ENCODE assay signal across 8 cellular contexts in the genomic region with DNA sequence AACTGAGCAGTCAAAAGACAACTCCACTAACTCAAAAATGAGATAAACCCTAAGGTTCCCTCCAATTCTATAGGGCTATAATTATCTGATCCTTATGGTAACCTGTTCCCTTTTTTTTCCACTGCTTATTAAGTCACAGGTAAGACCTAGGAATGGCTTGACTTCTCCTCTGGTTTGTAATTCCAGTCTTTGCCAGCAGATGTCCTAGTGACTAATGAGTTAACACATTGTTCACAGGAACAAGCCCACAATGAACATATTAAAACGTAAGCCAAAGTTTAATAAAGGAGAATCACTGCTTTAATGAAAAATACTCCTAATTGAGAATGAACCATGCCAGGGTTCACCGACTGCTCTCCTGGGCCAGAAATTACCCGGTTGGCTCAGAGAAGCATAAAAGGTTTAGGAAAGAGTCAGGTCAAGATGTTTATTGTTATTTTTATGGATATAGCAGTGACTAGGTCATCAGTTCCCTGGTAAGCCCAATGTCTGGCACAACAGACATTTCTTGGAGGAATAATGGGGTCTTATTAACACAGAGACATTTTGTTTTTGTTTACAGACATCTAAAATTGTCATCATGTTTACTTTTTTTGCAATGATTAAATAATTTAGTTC.
DNase-seq lines count a peak whose midpoint lies in the region; ATAC-seq, FAIRE-seq and TF ChIP-seq lines count a peak whose summit lies in the region.

No MANE protein-coding gene starts in this region.

- H3K36me3 Mint-ChIP-seq in CD4-positive, alpha-beta memory T cell, result no peaks in the 10 kb centered on the region

- H3K4me1 Mint-ChIP-seq in CD4-positive, alpha-beta memory T cell, result peaks cover 0 to 4% (median 3%) of the 10 kb centered on the region in 4 donors

- H3K4me1 ChIP-seq in CD4-positive, alpha-beta memory T cell (ENCODE audit: insufficient read depth, low read length), result no peaks in the 10 kb centered on the region
- H3K4me1 ChIP-seq in pancreas, result no peaks in the 10 kb centered on the region

- peak overlapping the region in 2 of 7 donors; percentile 75 to 85 for H3K27ac Mint-ChIP-seq in CD4-positive, alpha-beta memory T cell

- POLR2A ChIA-PET in CD4-positive, alpha-beta memory T cell (lab: Charles Lee; ENCODE audit: partially characterized antibody), result no interaction called here

- ATAC-seq in GM18517 (IDR thresholded peaks at IDR 0.05; ENCODE audit: unreplicated experiment), result peak; percentile 87
- peak; percentile 82 for ATAC-seq in HG03095 (IDR thresholded peaks at IDR 0.05; ENCODE audit: unreplicated experiment)
- ATAC-seq in pancreas, result peak; percentile 68 to 90 (median 90)

- no peak overlapping the region for H3K4me3 ChIP-seq in CD4-positive, alpha-beta memory T cell (ENCODE audit: low read length in 2 of 2)
- H3K4me3 ChIP-seq in fibroblast of the aortic adventitia (ENCODE audit: low read depth, low read length) (no peak overlapping the region), pancreas (no peak overlapping the region), MG63 (no peak overlapping the region)

- peaks cover 0 to 1% (median 0%) of the 10 kb centered on the region in 8 donors for H3K9me3 Mint-ChIP-seq in CD4-positive, alpha-beta memory T cell

- peak; percentile 40 to 62 (median 52) for DNase-seq in CD4-positive, alpha-beta memory T cell
- DNase-seq in NCI-H2227 treated with DMSO at 0.1 percent for 48 hours (lab: John Stamatoyannopoulos, UW) (peak; percentile 65), fibroblast of the aortic adventitia (ENCODE audit: low read depth) (peak; percentile 80), pancreas (peak in 3 of 6 donors; percentile 34 to 62 (median 38)), MG63 (no peak)
- DNase-seq in activated CD4-positive, alpha-beta T cell treated with anti-CD3 and anti-CD28 coated beads for 48 hours, result peak; percentile 45

- no peaks in the 10 kb centered on the region for H3K9me3 ChIP-seq in CD4-positive, alpha-beta memory T cell (ENCODE audit: control insufficient read depth in 1 of 2, low read length in 2 of 2)
- H3K9me3 ChIP-seq in pancreas, result no peaks in the 10 kb centered on the region
- no peaks in the 10 kb centered on the region for H3K9me3 ChIP-seq in MG63

- no peaks in the 10 kb centered on the region for H3K36me3 ChIP-seq in CD4-positive, alpha-beta memory T cell (ENCODE audit: insufficient read depth, low read length)
- no peaks in the 10 kb centered on the region for H3K36me3 ChIP-seq in pancreas
- H3K36me3 ChIP-seq in MG63, result no peaks in the 10 kb centered on the region

- intact Hi-C loops in CD4-positive, alpha-beta memory T cell (cut with micrococcal nuclease), result loop anchor here (1.0 to 5.0 kb wide), 7 partner anchors 37 to 477 kb away; a partner anchor contains a TSS
- intact Hi-C loops in pancreas (cut with DNase I), result loop anchor here in 1 of 3 donors (10.0 kb wide), 1 partner anchor 205 kb away; no protein-coding TSS in a partner anchor

- FAIRE-seq in pancreas (lab: Jason Lieb, UNC), result peak; percentile 92

- TF ChIP-seq CTCF in fibroblast of the aortic adventitia (IDR thresholded peaks at IDR 0.05; ENCODE audit: insufficient read depth, low read length) (peak; percentile 78), pancreas (IDR thresholded peaks at IDR 0.05) (peak; percentile 20 to 65 (median 48))

- H3K4me3 Mint-ChIP-seq in CD4-positive, alpha-beta memory T cell, result no peak overlapping the region

- CTCF ChIA-PET in CD4-positive, alpha-beta memory T cell (lab: Charles Lee; ENCODE audit: partially characterized antibody), result interaction anchor here (1.6 kb wide), 1 partner anchor 211 kb away, joined by 3 read pairs; no protein-coding TSS in a partner anchor

- H3K27ac ChIP-seq in CD4-positive, alpha-beta memory T cell (ENCODE audit: low read depth, low read length), result no peak overlapping the region
- H3K27ac ChIP-seq in pancreas, result no peak overlapping the region

- 3 to 5% methylated on average over 3 of the region's 3 CpGs for WGBS in pancreas, 2 donors

- H3K27me3 ChIP-seq in CD4-positive, alpha-beta memory T cell (ENCODE audit: insufficient read depth, low read length), result no peaks in the 10 kb centered on the region
- H3K27me3 ChIP-seq in pancreas (no peaks in the 10 kb centered on the region), MG63 (no peaks in the 10 kb centered on the region)

- H3K27me3 Mint-ChIP-seq in CD4-positive, alpha-beta memory T cell, result peaks cover 0 to 2% of the 10 kb centered on the region in 2 donors
